8 cellular contexts compared by ENCODE assay signal in genomic region chrX:13646154-13646549, GRCh38. TPM values are rescaled to one million over a fixed set of nuclear protein-coding genes. Genes with fewer than 3 reads are reported as not detected.
A peak's percentile ranks its signal among the peaks of the same experiment; 100 is the strongest.
DNase-seq lines count a peak whose midpoint lies in the region; ATAC-seq, FAIRE-seq and TF ChIP-seq lines count a peak whose summit lies in the region.

No MANE protein-coding gene starts in this region.

- intact Hi-C loops in activated naive CD4-positive, alpha-beta T cell treated with anti-CD3 and anti-CD28 coated beads for 36 hours (cut with micrococcal nuclease): loop anchor here (1.0 to 2.0 kb wide), 4 partner anchors 140 to 700 kb away; no protein-coding TSS in a partner anchor

- peaks cover 12% of the 10 kb centered on the region for H3K4me1 Mint-ChIP-seq in activated naive CD4-positive, alpha-beta T cell treated with anti-CD3 and anti-CD28 coated beads for 36 hours (ENCODE audit: low read depth)
- H3K4me1 Mint-ChIP-seq in glutamatergic neuron (ENCODE audit: low read depth, unreplicated experiment) (no peaks in the 10 kb centered on the region), progenitor cell of endocrine pancreas (ENCODE audit: low read depth) (peaks cover 1% of the 10 kb centered on the region)

- peak overlapping the region; percentile 18 for H3K27ac Mint-ChIP-seq in activated naive CD4-positive, alpha-beta T cell treated with anti-CD3 and anti-CD28 coated beads for 36 hours
- H3K27ac Mint-ChIP-seq in glutamatergic neuron (ENCODE audit: unreplicated experiment) (no peak overlapping the region), progenitor cell of endocrine pancreas (no peak overlapping the region)

- no peak overlapping the region for H3K4me3 Mint-ChIP-seq in activated naive CD4-positive, alpha-beta T cell treated with anti-CD3 and anti-CD28 coated beads for 36 hours
- no peak overlapping the region for H3K4me3 Mint-ChIP-seq in glutamatergic neuron (ENCODE audit: unreplicated experiment)
- H3K4me3 Mint-ChIP-seq in progenitor cell of endocrine pancreas (ENCODE audit: low read depth): no peak overlapping the region

- peak; percentile 87 for FAIRE-seq in GM18507 (lab: Jason Lieb, UNC)

- ATAC-seq in HG02981 (IDR thresholded peaks at IDR 0.05; ENCODE audit: unreplicated experiment) (no peak), GM18870 (IDR thresholded peaks at IDR 0.05; ENCODE audit: unreplicated experiment) (no peak)

- TF ChIP-seq CTCF in glutamatergic neuron (IDR thresholded peaks at IDR 0.05; ENCODE audit: partially characterized antibody, unreplicated experiment) (peak; percentile 24), progenitor cell of endocrine pancreas (IDR thresholded peaks at IDR 0.05; ENCODE audit: unreplicated experiment) (peak; percentile 67)

- DNase-seq in Ammon's horn (ENCODE audit: low spot score) (peak; percentile 71), GM18507 (ENCODE audit: extremely low spot score, insufficient read length, low read depth) (no peak), NCI-H460 (ENCODE audit: extremely low read depth, low read depth) (peak; percentile 69), glutamatergic neuron (peak; percentile 61), progenitor cell of endocrine pancreas (ENCODE audit: low spot score, unreplicated experiment) (peak; percentile 23)
- DNase-seq in activated naive CD4-positive, alpha-beta T cell treated with anti-CD3 and anti-CD28 coated beads for 36 hours: peak; percentile 73

- H3K9me3 Mint-ChIP-seq in activated naive CD4-positive, alpha-beta T cell treated with anti-CD3 and anti-CD28 coated beads for 36 hours: no peaks in the 10 kb centered on the region
- H3K9me3 Mint-ChIP-seq in glutamatergic neuron (ENCODE audit: unreplicated experiment) (no peaks in the 10 kb centered on the region), progenitor cell of endocrine pancreas (ENCODE audit: low read depth) (peaks cover 15% of the 10 kb centered on the region)

- CTCF ChIA-PET in activated naive CD4-positive, alpha-beta T cell treated with anti-CD3 and anti-CD28 coated beads for 36 hours (lab: Charles Lee): interaction anchor here (0.9 to 3.4 kb wide), 12 partner anchors 9 to 158 kb away, joined by 3 to 43 read pairs (median 4); no protein-coding TSS in a partner anchor

- H3K27me3 Mint-ChIP-seq in activated naive CD4-positive, alpha-beta T cell treated with anti-CD3 and anti-CD28 coated beads for 36 hours (ENCODE audit: low read depth): no peaks in the 10 kb centered on the region
- no peaks in the 10 kb centered on the region for H3K27me3 Mint-ChIP-seq in glutamatergic neuron (ENCODE audit: unreplicated experiment)
- H3K27me3 Mint-ChIP-seq in progenitor cell of endocrine pancreas: no peaks in the 10 kb centered on the region

- no peaks in the 10 kb centered on the region for H3K36me3 Mint-ChIP-seq in activated naive CD4-positive, alpha-beta T cell treated with anti-CD3 and anti-CD28 coated beads for 36 hours (ENCODE audit: low read depth)
- H3K36me3 Mint-ChIP-seq in glutamatergic neuron (ENCODE audit: unreplicated experiment): no peaks in the 10 kb centered on the region
- no peaks in the 10 kb centered on the region for H3K36me3 Mint-ChIP-seq in progenitor cell of endocrine pancreas (ENCODE audit: insufficient read depth)

RNA-seq across cellular contexts. Expression of gene TCEANC, which starts 6.8 kb away (rescaled TPM):
- 2.9 and 3.5 TPM in 2 replicates for total RNA-seq in NCI-H460 (2014; rRNA removed; shearing (Covaris generic))
- 0.66 and 2.2 TPM in 2 replicates for polyA plus RNA-seq in NCI-H460 (2014; cell fraction: nucleus; rRNA removed)
- 1 to 10 TPM; 2.5 to 2.7 TPM for total RNA-seq in activated naive CD4-positive, alpha-beta T cell treated with anti-CD3 and anti-CD28 coated beads for 36 hours
- total RNA-seq in glutamatergic neuron (ENCODE audit: unreplicated experiment): 6.3 TPM
- total RNA-seq in progenitor cell of endocrine pancreas: 3.0 and 4.1 TPM in 2 replicates

RNA-seq across cellular contexts. Expression of gene RAB9A, which starts 42.8 kb away (rescaled TPM):
- total RNA-seq in NCI-H460 (2014; rRNA removed; shearing (Covaris generic)): 26.9 and 35.9 TPM in 2 replicates
- polyA plus RNA-seq in NCI-H460 (2014; cell fraction: nucleus; rRNA removed): 21.9 and 34.7 TPM in 2 replicates
- total RNA-seq in activated naive CD4-positive, alpha-beta T cell treated with anti-CD3 and anti-CD28 coated beads for 36 hours: 10 to 100 TPM; 22.8 to 23.3 TPM
- total RNA-seq in glutamatergic neuron (ENCODE audit: unreplicated experiment): 14.2 TPM
- 17.6 and 20.5 TPM in 2 replicates for total RNA-seq in progenitor cell of endocrine pancreas
